ENCODE assay signal across 14 cellular contexts in genomic region chr14:59251811-59252771, GRCh38.
DNase-seq lines count a peak whose midpoint lies in the region; ATAC-seq and TF ChIP-seq lines count a peak whose summit lies in the region.
"Had no signal": no experiment of that assay in that cellular context is flagged by ENCODE, and none has a peak within 500 bp of the region (broad histone marks: within the 10 kb centered on the region; RNA-seq: fewer than 3 reads in every experiment).

No MANE protein-coding gene starts in this region.

- H2AFZ ChIP-seq in osteoblast (ENCODE audit: low read length), result no peak overlapping the region

- DNase-seq in GM04503 (ENCODE audit: low read depth) (peak; percentile 59), NCI-H226 (peak; percentile 93), endodermal cell (no peak), osteoblast (ENCODE audit: insufficient read length, low spot score, missing footprints) (peak; percentile 88), Peyer's patch (no peak), WERI-Rb-1 (no peak)
- DNase-seq: activated CD4-positive, alpha-beta T cell treated with anti-CD3 and anti-CD28 coated beads, Interleukin-2, amount 50 U/mL, for 4 hours; brain microvascular endothelial cell; left colon; NCI-H2171; stimulated activated CD4-positive, alpha-beta T cell treated with anti-CD3 and anti-CD28 coated beads, Interleukin-12 subunit alpha, Interleukin-12 subunit beta, amount 100 ng/mL, for 4 hours had no signal

- peak overlapping the region; percentile 28 for H3K9ac ChIP-seq in endodermal cell (ENCODE audit: extremely low read depth, low read length, poor library complexity, severe bottlenecking)

- H3K4me2 ChIP-seq in osteoblast (ENCODE audit: insufficient read depth, low read length), result peak overlapping the region; percentile 50

- H3K9me3 ChIP-seq in endodermal cell (ENCODE audit: control insufficient read depth, low read length), result no peaks in the 10 kb centered on the region
- no peaks in the 10 kb centered on the region for H3K9me3 ChIP-seq in osteoblast (ENCODE audit: low read depth, low read length)
- no peaks in the 10 kb centered on the region for H3K9me3 ChIP-seq in Peyer's patch
- H3K9me3 ChIP-seq in WERI-Rb-1 (ENCODE audit: severe bottlenecking), result no peaks in the 10 kb centered on the region

- peaks cover 4% of the 10 kb centered on the region for H4K20me1 ChIP-seq in osteoblast (ENCODE audit: insufficient read depth, low read length)

- no peak for ATAC-seq in GM21737 (IDR thresholded peaks at IDR 0.05; ENCODE audit: unreplicated experiment)
- ATAC-seq: activated T-helper 17 cell treated with anti-CD3 and anti-CD28 coated beads, Interleukin-2, amount 50 U/mL, for 72 hours; left colon had no signal

- H3K27me3 ChIP-seq in endodermal cell (ENCODE audit: control insufficient read depth, insufficient read depth, low read length, poor library complexity, severe bottlenecking) (no peaks in the 10 kb centered on the region), osteoblast (ENCODE audit: insufficient read depth, low read length) (no peaks in the 10 kb centered on the region), Peyer's patch (no peaks in the 10 kb centered on the region), WERI-Rb-1 (ENCODE audit: insufficient read depth, low read depth, severe bottlenecking) (no peaks in the 10 kb centered on the region)
- H3K27me3 ChIP-seq: brain microvascular endothelial cell had no signal

- peaks cover 2% of the 10 kb centered on the region for H3K36me3 Mint-ChIP-seq in endodermal cell (ENCODE audit: low read depth)

- WGBS in endodermal cell (ENCODE audit: insufficient coverage in 1 of 2, insufficient read length in 1 of 2), 2 experiments, result 77 to 91% methylated on average over 5 of the region's 5 CpGs

- TF ChIP-seq CTCF in endodermal cell (conservative IDR thresholded peaks at IDR 0.05), result no peak
- no peak for TF ChIP-seq CTCF in osteoblast (IDR thresholded peaks at IDR 0.05; ENCODE audit: extremely low read depth, low read depth, low read length)
- TF ChIP-seq CTCF in Peyer's patch (IDR thresholded peaks at IDR 0.05), result no peak
- no peak for TF ChIP-seq CTCF in WERI-Rb-1 (IDR thresholded peaks at IDR 0.05; ENCODE audit: low read depth, low read length)

- H3K27ac ChIP-seq in endodermal cell (ENCODE audit: low read depth, low read length), result peak overlapping the region; percentile 25
- peak overlapping the region; percentile 79 for H3K27ac ChIP-seq in osteoblast (ENCODE audit: low read depth, low read length)
- H3K27ac ChIP-seq in Peyer's patch, result no peak overlapping the region
- no peak overlapping the region for H3K27ac ChIP-seq in WERI-Rb-1
- H3K27ac ChIP-seq: brain microvascular endothelial cell had no signal

- H3K36me3 ChIP-seq in endodermal cell (ENCODE audit: control insufficient read depth, insufficient read depth, low read length) (peaks cover 4% of the 10 kb centered on the region), osteoblast (ENCODE audit: insufficient read depth, low read length) (no peaks in the 10 kb centered on the region), Peyer's patch (no peaks in the 10 kb centered on the region), WERI-Rb-1 (no peaks in the 10 kb centered on the region)
- H3K36me3 ChIP-seq: brain microvascular endothelial cell had no signal

- H3K4me1 ChIP-seq in endodermal cell (ENCODE audit: control insufficient read depth, insufficient read depth, low read length), result peaks cover 27% of the 10 kb centered on the region
- peaks cover 40% of the 10 kb centered on the region for H3K4me1 ChIP-seq in osteoblast (ENCODE audit: insufficient read depth, low read length)
- peaks cover 0 to 16% (median 0%) of the 10 kb centered on the region in 4 donors for H3K4me1 ChIP-seq in Peyer's patch

- peaks cover 24% of the 10 kb centered on the region for H3K79me2 ChIP-seq in osteoblast (ENCODE audit: insufficient read depth, low read length)

- TF ChIP-seq POLR2A in Peyer's patch (IDR thresholded peaks at IDR 0.05), result no peak

- H3K4me3 ChIP-seq in endodermal cell (ENCODE audit: low read length) (peak overlapping the region; percentile 37), osteoblast (ENCODE audit: insufficient read depth, low read length) (no peak overlapping the region), Peyer's patch (no peak overlapping the region), WERI-Rb-1 (ENCODE audit: low read depth, low read length) (no peak overlapping the region)

- no peaks in the 10 kb centered on the region for H3K9me3 Mint-ChIP-seq in endodermal cell
- H3K9me3 Mint-ChIP-seq: activated T-helper 17 cell treated with anti-CD3 and anti-CD28 coated beads, Interleukin-2, amount 50 U/mL, for 72 hours; T-helper 2 cell treated with Interferon-gamma antibody and Interleukin-4, amounts not matched to agents 5 μg/mL and 100 μg/mL, for 36 hours had no signal

- H3K27ac Mint-ChIP-seq in endodermal cell, result no peak overlapping the region
- H3K27ac Mint-ChIP-seq: activated T-helper 17 cell treated with anti-CD3 and anti-CD28 coated beads, Interleukin-2, amount 50 U/mL, for 72 hours; T-helper 2 cell treated with Interferon-gamma antibody and Interleukin-4, amounts not matched to agents 5 μg/mL and 100 μg/mL, for 36 hours had no signal

- peaks cover 52% of the 10 kb centered on the region for H3K4me1 Mint-ChIP-seq in endodermal cell

- no peak overlapping the region for H3K4me3 Mint-ChIP-seq in endodermal cell
- H3K4me3 Mint-ChIP-seq: activated T-helper 17 cell treated with anti-CD3 and anti-CD28 coated beads, Interleukin-2, amount 50 U/mL, for 72 hours; T-helper 2 cell treated with Interferon-gamma antibody and Interleukin-4, amounts not matched to agents 5 μg/mL and 100 μg/mL, for 36 hours had no signal

- H3K27me3 Mint-ChIP-seq in endodermal cell (ENCODE audit: insufficient read depth), result peaks cover 33% of the 10 kb centered on the region
- H3K27me3 Mint-ChIP-seq: activated T-helper 17 cell treated with anti-CD3 and anti-CD28 coated beads, Interleukin-2, amount 50 U/mL, for 72 hours had no signal

Comparison
In these comparisons a context has a peak if more than half of its experiments do, and no peak if none do; other contexts are left out.
1. DNase-seq: peak in GM04503 (single experiment), NCI-H226 (single experiment) and osteoblast (single experiment); none in endodermal cell (single experiment), Peyer's patch (0 of 3) and WERI-Rb-1 (single experiment).
2. H3K27ac ChIP-seq: peak in endodermal cell (single experiment) and osteoblast (single experiment); none in Peyer's patch (0 of 4) and WERI-Rb-1 (single experiment).